21 cellular contexts compared by ENCODE assay signal in genomic region chr3:54966979-54967378, GRCh38. TPM values are rescaled to one million over a fixed set of nuclear protein-coding genes. Genes with fewer than 3 reads are reported as not detected.
DNase-seq lines count a peak whose midpoint lies in the region; ATAC-seq, FAIRE-seq and TF ChIP-seq lines count a peak whose summit lies in the region.
"Had no signal": no experiment of that assay in that cellular context is flagged by ENCODE, and none has a peak within 500 bp of the region (broad histone marks: within the 10 kb centered on the region; RNA-seq: fewer than 3 reads in every experiment).

No MANE protein-coding gene starts in this region.

- peak overlapping the region in 1 of 2 donors; percentile 90 for H3K4me3 Mint-ChIP-seq in CD14-positive monocyte
- no peak overlapping the region for H3K4me3 Mint-ChIP-seq in activated CD4-positive, alpha-beta T cell treated with anti-CD3 and anti-CD28 coated beads for 36 hours
- H3K4me3 Mint-ChIP-seq: CD8-positive, alpha-beta T cell had no signal

- H3K27me3 ChIP-seq in colonic mucosa (no peaks in the 10 kb centered on the region), pancreas (no peaks in the 10 kb centered on the region), BE2C (no peaks in the 10 kb centered on the region)

- H3K36me3 ChIP-seq in colonic mucosa (no peaks in the 10 kb centered on the region), pancreas (no peaks in the 10 kb centered on the region), BE2C (no peaks in the 10 kb centered on the region)

- FAIRE-seq in pancreas (lab: Jason Lieb, UNC), result no peak
- FAIRE-seq: G401.6, GM12891 had no signal

- H3K9me3 ChIP-seq in colonic mucosa (no peaks in the 10 kb centered on the region), pancreas (no peaks in the 10 kb centered on the region), BE2C (no peaks in the 10 kb centered on the region)

- H3K4me3 ChIP-seq in colonic mucosa, result no peak overlapping the region
- H3K4me3 ChIP-seq in pancreas, result no peak overlapping the region
- H3K4me3 ChIP-seq in BE2C (ENCODE audit: low read depth, low read length), result no peak overlapping the region
- H3K4me3 ChIP-seq: PC-9 had no signal

- ATAC-seq in pancreas (peak; percentile 24 to 73 (median 40)), HG03439 (IDR thresholded peaks at IDR 0.05; ENCODE audit: unreplicated experiment) (no peak)
- no peak for ATAC-seq in activated CD4-positive, alpha-beta T cell treated with anti-CD3 and anti-CD28 coated beads for 36 hours
- ATAC-seq: CD8-positive, alpha-beta T cell had no signal

- no peak for DNase-seq in CD14-positive monocyte (ENCODE audit: low spot score)
- peak; percentile 4 for DNase-seq in NCI-H146 treated with DMSO at 0.1 percent for 48 hours (lab: John Stamatoyannopoulos, UW; ENCODE audit: unreplicated experiment)
- peak; percentile 23 for DNase-seq in colonic mucosa
- DNase-seq in pancreas, result no peak
- DNase-seq in BE2C, result no peak
- no peak for DNase-seq in activated CD4-positive, alpha-beta T cell treated with anti-CD3 and anti-CD28 coated beads for 36 hours
- DNase-seq: ACHN; CD8-positive, alpha-beta T cell; DND-41; GOT3; NCI-H1048; NCI-H1694 treated with DMSO at 0.1 percent for 48 hours; NCI-H774; PC-9; SW 1271 had no signal

- peaks cover 0 to 3% (median 0%) of the 10 kb centered on the region in 7 donors for H3K9me3 Mint-ChIP-seq in CD14-positive monocyte
- H3K9me3 Mint-ChIP-seq in activated CD4-positive, alpha-beta T cell treated with anti-CD3 and anti-CD28 coated beads for 36 hours (ENCODE audit: low read depth), result peaks cover 4% of the 10 kb centered on the region

- H3K4me1 Mint-ChIP-seq in CD14-positive monocyte, result peaks cover 86% of the 10 kb centered on the region
- no peaks in the 10 kb centered on the region for H3K4me1 Mint-ChIP-seq in activated CD4-positive, alpha-beta T cell treated with anti-CD3 and anti-CD28 coated beads for 36 hours

- CTCF ChIA-PET in activated CD4-positive, alpha-beta T cell treated with anti-CD3 and anti-CD28 coated beads for 36 hours (lab: Charles Lee), result no interaction called here

- H3K27me3 Mint-ChIP-seq in CD14-positive monocyte (ENCODE audit: low read depth in 3 of 3), result peaks cover 0 to 2% (median 0%) of the 10 kb centered on the region in 3 donors
- no peaks in the 10 kb centered on the region for H3K27me3 Mint-ChIP-seq in activated CD4-positive, alpha-beta T cell treated with anti-CD3 and anti-CD28 coated beads for 36 hours

- H3K9ac ChIP-seq in colonic mucosa (ENCODE audit: low read depth in 2 of 2, low read length in 2 of 2), result no peak overlapping the region
- H3K9ac ChIP-seq: KMS-11 had no signal

- H3K4me1 ChIP-seq in colonic mucosa, result no peaks in the 10 kb centered on the region
- no peaks in the 10 kb centered on the region for H3K4me1 ChIP-seq in pancreas
- H3K4me1 ChIP-seq in BE2C, result no peaks in the 10 kb centered on the region

- peaks cover 9% of the 10 kb centered on the region in 2 donors for H3K36me3 Mint-ChIP-seq in CD14-positive monocyte
- no peaks in the 10 kb centered on the region for H3K36me3 Mint-ChIP-seq in activated CD4-positive, alpha-beta T cell treated with anti-CD3 and anti-CD28 coated beads for 36 hours (ENCODE audit: low read depth)
- H3K36me3 Mint-ChIP-seq: CD8-positive, alpha-beta T cell had no signal

- peak overlapping the region; percentile 66 to 92 (median 84) for H3K27ac Mint-ChIP-seq in CD14-positive monocyte
- no peak overlapping the region for H3K27ac Mint-ChIP-seq in activated CD4-positive, alpha-beta T cell treated with anti-CD3 and anti-CD28 coated beads for 36 hours
- H3K27ac Mint-ChIP-seq: CD8-positive, alpha-beta T cell had no signal

- TF ChIP-seq CTCF in CD14-positive monocyte (IDR thresholded peaks at IDR 0.05), result no peak
- no peak for TF ChIP-seq CTCF in colonic mucosa (IDR thresholded peaks at IDR 0.05)
- TF ChIP-seq CTCF in pancreas (IDR thresholded peaks at IDR 0.05), result no peak
- no peak for TF ChIP-seq CTCF in BE2C (IDR thresholded peaks at IDR 0.05; ENCODE audit: low read depth, low read length)

- POLR2A ChIA-PET in activated CD4-positive, alpha-beta T cell treated with anti-CD3 and anti-CD28 coated beads for 36 hours (lab: Charles Lee), result no interaction called here

- intact Hi-C loops in CD14-positive monocyte (cut with micrococcal nuclease), result no loop called here
- intact Hi-C loops in colonic mucosa (cut with DNase I), result no loop called here
- intact Hi-C loops in pancreas (cut with DNase I), result no loop called here
- intact Hi-C loops in activated CD4-positive, alpha-beta T cell treated with anti-CD3 and anti-CD28 coated beads for 36 hours (cut with DNase I, micrococcal nuclease), result no loop called here

- 23 to 24% methylated on average over 6 of the region's 6 CpGs for WGBS in pancreas, 2 donors

- no peak overlapping the region for H3K27ac ChIP-seq in colonic mucosa
- no peak overlapping the region for H3K27ac ChIP-seq in pancreas
- H3K27ac ChIP-seq: KMS-11, PC-9 had no signal

RNA-seq across cellular contexts. Expression of gene LRTM1, which starts 39.1 kb away (rescaled TPM):
- not detected for polyA plus RNA-seq in CD14-positive monocyte
- not detected for total RNA-seq in colonic mucosa
- total RNA-seq in pancreas, result not detected
- not detected for polyA plus RNA-seq in pancreas
- polyA plus RNA-seq in BE2C (2012; ENCODE audit: insufficient read depth, insufficient read length, low read depth), result not detected
- total RNA-seq in activated CD4-positive, alpha-beta T cell treated with anti-CD3 and anti-CD28 coated beads for 36 hours, result not detected
- total RNA-seq: CD8-positive, alpha-beta T cell; M059J; PC-9; SK-MEL-5 had no signal

Comparison
In these comparisons a context has a peak if more than half of its experiments do, and no peak if none do; other contexts are left out.
1. DNase-seq: peak in NCI-H146 treated with DMSO at 0.1 percent for 48 hours (single experiment) and colonic mucosa (single experiment); none in CD14-positive monocyte (single experiment), pancreas (0 of 6), BE2C (single experiment) and activated CD4-positive, alpha-beta T cell treated with anti-CD3 and anti-CD28 coated beads for 36 hours (single experiment).
2. ATAC-seq: peak in pancreas (4 of 4); none in HG03439 (single experiment) and activated CD4-positive, alpha-beta T cell treated with anti-CD3 and anti-CD28 coated beads for 36 hours (single experiment).